ENCODE assay signal across 8 cellular contexts in genomic region chr20:44959896-44960852, GRCh38. TPM values are rescaled to one million over a fixed set of nuclear protein-coding genes. Genes with fewer than 3 reads are reported as not detected.
A peak's percentile ranks its signal among the peaks of the same experiment; 100 is the strongest.
DNase-seq lines count a peak whose midpoint lies in the region; ATAC-seq, FAIRE-seq and TF ChIP-seq lines count a peak whose summit lies in the region.

Gene TOMM34, minus strand, starts transcription at chr20:44960397. Its CDS starts 64 bp downstream, at chr20:44960333.

- H2AFZ ChIP-seq in trophoblast cell (ENCODE audit: insufficient read depth, low read length, poor library complexity), result peak within 1 kb of the TSS; percentile 75

- peak within 1 kb of the TSS; percentile 68 for H3K18ac ChIP-seq in trophoblast cell (ENCODE audit: low read length)

- H4K91ac ChIP-seq in trophoblast cell (ENCODE audit: low read depth, low read length), result peak within 1 kb of the TSS; percentile 74

- H3K27me3 Mint-ChIP-seq in T-cell, result no peaks in the 10 kb centered on the region
- H3K27me3 Mint-ChIP-seq in type B pancreatic cell, result no peaks in the 10 kb centered on the region

- CTCF ChIA-PET in T-cell (lab: Charles Lee), result interaction anchor here (0.5 to 1.9 kb wide), 14 partner anchors 9 to 752 kb away, joined by 3 to 6 read pairs (median 4); partner anchors contain the start of gene PABPC1L (in 1 of the 2)

- H3K4ac ChIP-seq in trophoblast cell (ENCODE audit: low read depth, low read length), result peak within 1 kb of the TSS; percentile 67

- no peaks in the 10 kb centered on the region for H3K9me3 ChIP-seq in cardiac muscle cell (ENCODE audit: low read depth)
- H3K9me3 ChIP-seq in trophoblast cell (ENCODE audit: insufficient read depth, low read depth, low read length), result no peaks in the 10 kb centered on the region

- no peak within 1 kb of the TSS for H2BK12ac ChIP-seq in trophoblast cell (ENCODE audit: low read length)

- H2AK5ac ChIP-seq in trophoblast cell (ENCODE audit: low read length), result no peak within 1 kb of the TSS

- H3K79me2 ChIP-seq in trophoblast cell (ENCODE audit: control insufficient read depth, insufficient read depth, low read length, poor library complexity), result peaks cover 4% of the 10 kb centered on the region

- H3K4me1 Mint-ChIP-seq in T-cell (peaks cover 47 to 65% (median 63%) of the 10 kb centered on the region in 3 donors), type B pancreatic cell (ENCODE audit: unreplicated experiment) (peaks cover 38% of the 10 kb centered on the region)

- H3K9ac ChIP-seq in trophoblast cell (ENCODE audit: low read length), result peak within 1 kb of the TSS; percentile 81

- H3K9me3 Mint-ChIP-seq in T-cell (no peaks in the 10 kb centered on the region), type B pancreatic cell (no peaks in the 10 kb centered on the region)

- peaks cover 11% of the 10 kb centered on the region for H3K36me3 ChIP-seq in cardiac muscle cell
- peaks cover 6 to 11% of the 10 kb centered on the region in 2 experiments for H3K36me3 ChIP-seq in trophoblast cell (ENCODE audit: control insufficient read depth in 1 of 2, insufficient read depth in 2 of 2, low read length in 2 of 2)

- TF ChIP-seq CTCF in cardiac muscle cell (IDR thresholded peaks at IDR 0.05; ENCODE audit: low read depth, low read length) (no peak), type B pancreatic cell (conservative IDR thresholded peaks at IDR 0.05) (peak; percentile 26)

- H3K27ac Mint-ChIP-seq in T-cell, result peak within 1 kb of the TSS; percentile 95 to 97
- H3K27ac Mint-ChIP-seq in type B pancreatic cell, result peak within 1 kb of the TSS; percentile 95

- H3K36me3 Mint-ChIP-seq in T-cell (peaks cover 18% of the 10 kb centered on the region), type B pancreatic cell (peaks cover 17% of the 10 kb centered on the region)

- FAIRE-seq in GM12892 (lab: Jason Lieb, UNC), result peak; percentile 89

- POLR2A ChIA-PET in T-cell (lab: Charles Lee), result interaction anchor here (0.6 to 1.9 kb wide), 7 partner anchors 11 to 1496 kb away, joined by 3 to 12 read pairs (median 3); no protein-coding TSS in a partner anchor

- no peak within 1 kb of the TSS for H4K12ac ChIP-seq in trophoblast cell (ENCODE audit: low read depth, low read length)

- H3K14ac ChIP-seq in trophoblast cell (ENCODE audit: low read length), result peak within 1 kb of the TSS; percentile 84

- peaks cover 10% of the 10 kb centered on the region for H3K4me1 ChIP-seq in cardiac muscle cell (ENCODE audit: low read depth)
- peaks cover 2 to 17% of the 10 kb centered on the region in 2 experiments for H3K4me1 ChIP-seq in trophoblast cell (ENCODE audit: control insufficient read depth in 1 of 2, insufficient read depth in 2 of 2, low read length in 2 of 2)

- H3K79me1 ChIP-seq in trophoblast cell (ENCODE audit: low read length), result peaks cover 7% of the 10 kb centered on the region

- peak within 1 kb of the TSS; percentile 74 for H3K4me2 ChIP-seq in trophoblast cell (ENCODE audit: low read length)

- ATAC-seq in HG02852 (IDR thresholded peaks at IDR 0.05; ENCODE audit: unreplicated experiment), result peak; percentile 84
- ATAC-seq in T-cell (replicated peaks in 1 of 4), result peak; percentile 96 to 99 (median 98)

- H3K23ac ChIP-seq in trophoblast cell (ENCODE audit: low read length), result no peak within 1 kb of the TSS

- H3K27ac ChIP-seq in adipose tissue (ENCODE audit: low read depth, low read length) (no peak within 1 kb of the TSS), cardiac muscle cell (peak within 1 kb of the TSS; percentile 82), trophoblast cell (ENCODE audit: low read depth, low read length) (peak within 1 kb of the TSS; percentile 64)

- peak; percentile 94 for DNase-seq in GM12892 (ENCODE audit: insufficient read length)
- DNase-seq in NCI-H146 (lab: John Stamatoyannopoulos, UW), result peak; percentile 97
- peak; percentile 85 to 96 (median 91) for DNase-seq in T-cell
- DNase-seq in cardiac muscle cell (ENCODE audit: low read depth in 1 of 2, low spot score in 1 of 2), result peak; percentile 94 to 98
- peak; percentile 92 to 96 for DNase-seq in trophoblast cell
- peak; percentile 93 for DNase-seq in type B pancreatic cell (ENCODE audit: extremely low spot score, unreplicated experiment)

- H3K4me3 ChIP-seq in cardiac muscle cell (peak within 1 kb of the TSS; percentile 83), trophoblast cell (ENCODE audit: low read depth, low read length) (peak within 1 kb of the TSS; percentile 84)

- H3K4me3 Mint-ChIP-seq in T-cell (peak within 1 kb of the TSS; percentile 94 to 99 (median 96)), type B pancreatic cell (peak within 1 kb of the TSS; percentile 97)

- no peaks in the 10 kb centered on the region for H3K27me3 ChIP-seq in cardiac muscle cell
- H3K27me3 ChIP-seq in trophoblast cell (ENCODE audit: insufficient read depth, low read length), result no peaks in the 10 kb centered on the region

- H2BK5ac ChIP-seq in trophoblast cell (ENCODE audit: low read depth, low read length, poor library complexity), result peak within 1 kb of the TSS; percentile 37

- peak within 1 kb of the TSS; percentile 67 for H2BK120ac ChIP-seq in trophoblast cell (ENCODE audit: insufficient read depth, low read length, poor library complexity)

- WGBS in adipose tissue, 3 donors, result 0% methylated on average over 55 to 66 of the region's 66 CpGs
- WGBS in trophoblast cell (ENCODE audit: extremely low coverage, insufficient coverage, insufficient read length), result no CpG with 5 or more reads among the region's 66 CpGs

- peak within 1 kb of the TSS; percentile 85 for H4K8ac ChIP-seq in trophoblast cell (ENCODE audit: low read depth, low read length)

- peak; percentile 86 for TF ChIP-seq POLR2A in GM12892 (IDR thresholded peaks at IDR 0.05; ENCODE audit: low read depth, low read length)

RNA-seq across cellular contexts. Expression of gene TOMM34, which starts in this region (rescaled TPM):
- polyA plus RNA-seq in GM12892 (2012; ENCODE audit: missing spikeins), result 26.7 TPM
- total RNA-seq in T-cell (10 to 100 TPM in 3 of 5 donors, 1 to 10 TPM in 2; 7.8 to 12.8 (median 11.4) TPM), cardiac muscle cell (79.2 and 80.0 TPM in 2 replicates), type B pancreatic cell (ENCODE audit: low replicate concordance) (42.8 and 58.2 TPM in 2 replicates)
- polyA plus RNA-seq in adipose tissue (10 to 100 TPM; 10.0 to 12.4 (median 10.8) TPM), cardiac muscle cell (107 and 130 TPM in 2 replicates)
- polyA plus RNA-seq in trophoblast cell (2013), result 40.4 and 42.2 TPM in 2 replicates
